ENCODE assay signal across 27 cellular contexts in genomic region chr7:136272934-136273333, GRCh38.
"Had no signal": no experiment of that assay in that cellular context is flagged by ENCODE, and none has a peak within 500 bp of the region (broad histone marks: within the 10 kb centered on the region; RNA-seq: fewer than 3 reads in every experiment).

No MANE protein-coding gene starts in this region.

- H3K4me1 ChIP-seq: esophagus squamous epithelium, gastrocnemius medialis, heart right ventricle, left lung, lower lobe of right lung had no signal

- H3K9me3 ChIP-seq: esophagus squamous epithelium, gastrocnemius medialis, heart right ventricle, left lung, lower lobe of right lung, mucosa of descending colon had no signal

- H3K27ac Mint-ChIP-seq: effector memory CD8-positive, alpha-beta T cell; endodermal cell; mesothelial cell of epicardium had no signal

- H3K4me1 Mint-ChIP-seq: endodermal cell had no signal

- DNase-seq: dermis blood vessel endothelial cell; dorsolateral prefrontal cortex; effector CD8-positive, alpha-beta T cell; effector memory CD8-positive, alpha-beta T cell; endodermal cell; erythroblast; esophagus squamous epithelium; foreskin fibroblast; foreskin melanocyte; gastrocnemius medialis; glutamatergic neuron; head of caudate nucleus; heart right ventricle; hippocampal formation; left cardiac atrium; left lung; left ventricle myocardium superior; lower lobe of right lung; mesenchymal stem cell; mucosa of descending colon had no signal

- H3K36me3 ChIP-seq: esophagus squamous epithelium, gastrocnemius medialis, heart right ventricle, left lung, lower lobe of right lung had no signal

- H3K27me3 Mint-ChIP-seq: effector memory CD8-positive, alpha-beta T cell had no signal

- FAIRE-seq: colon, endometrium, islet of Langerhans, keratinocyte had no signal

- H3K4me3 Mint-ChIP-seq: effector memory CD8-positive, alpha-beta T cell; endodermal cell; mesothelial cell of epicardium had no signal

- H3K27me3 ChIP-seq: esophagus squamous epithelium, gastrocnemius medialis, heart right ventricle, left lung had no signal

- H3K4me3 ChIP-seq: coronary artery, dorsolateral prefrontal cortex, esophagus squamous epithelium, gastrocnemius medialis, heart right ventricle, left lung, lower lobe of right lung, mucosa of descending colon had no signal

- H3K27ac ChIP-seq: coronary artery, dorsolateral prefrontal cortex, epithelial cell of prostate, esophagus squamous epithelium, gastrocnemius medialis, heart right ventricle, left lung, lower lobe of right lung had no signal
